8 cellular contexts compared by ENCODE assay signal in the genomic region with DNA sequence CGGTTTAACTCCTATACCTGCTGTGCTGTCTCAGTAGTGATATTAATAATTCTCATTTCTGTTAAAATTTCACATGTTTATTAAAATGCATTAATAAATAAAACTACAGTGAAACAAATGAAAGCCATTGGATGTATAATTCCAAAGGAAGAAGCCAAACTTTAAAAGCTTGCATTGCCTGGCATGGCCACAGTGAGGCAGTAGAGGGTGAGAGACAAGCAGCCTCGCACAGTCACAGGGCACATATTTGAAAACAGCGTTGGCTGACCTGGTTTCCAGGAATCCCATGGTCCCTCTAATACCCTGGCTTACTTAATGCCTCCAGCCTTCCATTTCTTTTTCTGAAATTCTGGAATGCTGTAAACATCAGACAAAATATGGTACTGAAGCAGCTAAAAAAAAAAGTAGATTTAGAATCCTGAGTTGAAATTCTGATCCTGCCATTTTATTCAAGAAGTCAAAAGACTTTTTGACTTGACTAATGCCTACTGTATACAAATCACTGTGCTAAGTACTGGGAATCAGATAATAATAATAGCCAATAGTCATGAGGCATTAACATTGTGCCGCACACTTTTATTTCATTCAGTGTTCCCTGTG. TPM values are rescaled to one million over a fixed set of nuclear protein-coding genes. Genes with fewer than 3 reads are reported as not detected.
DNase-seq lines count a peak whose midpoint lies in the region; ATAC-seq and TF ChIP-seq lines count a peak whose summit lies in the region.

No MANE protein-coding gene starts in this region.

- DNase-seq in AG04449 (ENCODE audit: low read depth, low spot score) (no peak), GM13977 (ENCODE audit: low spot score) (peak; percentile 60), NCI-H345 treated with DMSO at 0.1 percent for 48 hours (lab: John Stamatoyannopoulos, UW; ENCODE audit: unreplicated experiment) (peak; percentile 23), coronary artery (ENCODE audit: low spot score) (peak; percentile 78), lower lobe of right lung (peak; percentile 71)
- DNase-seq in activated CD4-positive, alpha-beta T cell treated with anti-CD3 and anti-CD28 coated beads for 48 hours = peak; percentile 82
- DNase-seq in stimulated activated CD8-positive, alpha-beta memory T cell treated with anti-CD3 and anti-CD28 coated beads, Interleukin-7, amount 100 ng/mL, for 24 hours (ENCODE audit: low read depth) = peak; percentile 50

- H3K4me1 ChIP-seq in lower lobe of right lung = peaks cover 23% of the 10 kb centered on the region

- peaks cover 23% of the 10 kb centered on the region for H3K36me3 ChIP-seq in lower lobe of right lung

- TF ChIP-seq CTCF in AG04449 (IDR thresholded peaks at IDR 0.05; ENCODE audit: insufficient read depth, low read length, missing control alignments) = peak; percentile 74
- peak; percentile 94 for TF ChIP-seq CTCF in GM13977 (IDR thresholded peaks at IDR 0.05; ENCODE audit: extremely low read depth, insufficient read depth, missing control alignments)
- TF ChIP-seq CTCF in coronary artery (IDR thresholded peaks at IDR 0.05) = peak; percentile 79
- TF ChIP-seq CTCF in lower lobe of right lung (IDR thresholded peaks at IDR 0.05) = peak; percentile 88

- H3K27ac ChIP-seq in coronary artery (peak overlapping the region in 1 of 2 donors; percentile 1), lower lobe of right lung (no peak overlapping the region)

- POLR2A ChIA-PET in AG04449 (lab: Yijun Ruan, JAX) = no interaction called here

- in situ Hi-C loops in GM13977 (cut with MboI; ENCODE audit: low pct_unique_long_range_greater_than_20kb, low sequenced_read_pairs, unreplicated experiment) = loop anchor here (5.0 kb wide), 1 partner anchor 192 kb away; a partner anchor contains a TSS

- CTCF ChIA-PET in AG04449 (lab: Yijun Ruan, JAX) = interaction anchor here (0.6 to 23.1 kb wide), 28 partner anchors 7 to 515 kb away, joined by 3 to 997 read pairs (median 4); a partner anchor contains a TSS

- H3K4me3 ChIP-seq in AG04449 (ENCODE audit: low read depth, low read length) = no peak overlapping the region
- H3K4me3 ChIP-seq in coronary artery = no peak overlapping the region
- H3K4me3 ChIP-seq in lower lobe of right lung = no peak overlapping the region

- ATAC-seq in lower lobe of right lung = peak; percentile 79
- no peak for ATAC-seq in GM19395 (IDR thresholded peaks at IDR 0.05; ENCODE audit: unreplicated experiment)

- H3K27me3 ChIP-seq in lower lobe of right lung (ENCODE audit: low read depth) = no peaks in the 10 kb centered on the region

- H3K9me3 ChIP-seq in lower lobe of right lung = no peaks in the 10 kb centered on the region

- intact Hi-C loops in lower lobe of right lung (cut with DNase I) = no loop called here

RNA-seq across cellular contexts. Expression of a gene that starts 6.7 kb away (rescaled TPM):
- 16.5 TPM for total RNA-seq in lower lobe of right lung

RNA-seq across cellular contexts. Expression of a gene that starts 8.4 kb away (rescaled TPM):
- 14.6 TPM for total RNA-seq in lower lobe of right lung
